2 cellular contexts compared by ENCODE assay signal in the genomic region with DNA sequence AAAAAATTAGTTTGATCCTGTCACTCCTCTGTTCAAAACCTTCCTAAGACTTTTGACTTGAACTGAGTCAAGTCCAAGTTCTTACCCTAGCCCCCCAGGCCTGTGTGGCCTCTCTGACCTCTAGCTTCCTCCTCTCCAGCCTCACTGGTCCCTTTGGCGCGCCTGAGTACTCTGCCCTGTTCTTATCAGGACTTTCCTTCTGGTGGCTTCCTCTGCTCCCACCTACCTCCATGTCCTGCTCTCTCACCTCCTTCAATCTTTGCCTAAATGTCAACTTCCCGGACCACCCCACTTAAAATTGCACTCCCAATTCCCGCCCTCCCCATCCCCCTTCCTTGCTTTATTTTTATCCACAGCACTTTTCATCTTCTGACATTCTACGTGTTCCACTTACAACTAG.
TF ChIP-seq lines count a peak whose summit lies in the region.

No MANE protein-coding gene starts in this region.

TF ChIP-seq in IMR-90, 13 proteins besides CTCF, POLR2A, EP300 and RAD21:
- no peak for TF ChIP-seq RFX5 (IDR thresholded peaks at IDR 0.05; ENCODE audit: low read depth, low read length)
- TF ChIP-seq SMC3 (IDR thresholded peaks at IDR 0.05; ENCODE audit: low read depth, low read length), result no peak
- no peak for TF ChIP-seq ELK1 (IDR thresholded peaks at IDR 0.05; ENCODE audit: borderline replicate concordance, low read depth, low read length)
- no peak for TF ChIP-seq CEBPB (IDR thresholded peaks at IDR 0.05; ENCODE audit: low read depth, low read length)
- TF ChIP-seq NFE2L2 (IDR thresholded peaks at IDR 0.05; ENCODE audit: low read depth, low read length), result no peak
- no peak for TF ChIP-seq BHLHE40 (IDR thresholded peaks at IDR 0.05; ENCODE audit: low read depth, low read length)
- TF ChIP-seq MXI1 (IDR thresholded peaks at IDR 0.05; ENCODE audit: borderline replicate concordance, low read depth, low read length), result no peak
- no peak for TF ChIP-seq USF2 (IDR thresholded peaks at IDR 0.05; ENCODE audit: low read depth, low read length)
- TF ChIP-seq FOS (IDR thresholded peaks at IDR 0.05; ENCODE audit: low read depth, low read length), result no peak
- TF ChIP-seq CHD1 (IDR thresholded peaks at IDR 0.05; ENCODE audit: low read depth, low read length), result no peak
- TF ChIP-seq MAFK (IDR thresholded peaks at IDR 0.05; ENCODE audit: low read depth, low read length), result no peak

TF ChIP-seq in K562, 482 proteins besides CTCF, POLR2A, EP300 and RAD21 (continues in another document):
- TF ChIP-seq KLF1 (tag; IDR thresholded peaks at IDR 0.05) (no peak), ZNF175 (CRISPR knock-in tag; IDR thresholded peaks at IDR 0.05; ENCODE audit: low read depth) (no peak), MCM2 (IDR thresholded peaks at IDR 0.05; ENCODE audit: low read depth) (no peak), TAL1 (IDR thresholded peaks at IDR 0.05) (peak; percentile 91), POLR2G (IDR thresholded peaks at IDR 0.05; ENCODE audit: low read depth, low read length) (no peak), FIP1L1 (IDR thresholded peaks at IDR 0.05; ENCODE audit: low read depth, low read length, poor library complexity, severe bottlenecking) (no peak), RREB1 (CRISPR knock-in tag; IDR thresholded peaks at IDR 0.05) (no peak), LEF1 (IDR thresholded peaks at IDR 0.05) (peak; percentile 84), NEUROD1 (IDR thresholded peaks at IDR 0.05; ENCODE audit: borderline replicate concordance, low read depth, low read length, partially characterized antibody) (no peak), RNF219 (CRISPR knock-in tag; IDR thresholded peaks at IDR 0.05) (no peak), CSDE1 (IDR thresholded peaks at IDR 0.05) (no peak), ZKSCAN3 (CRISPR knock-in tag; IDR thresholded peaks at IDR 0.05) (no peak), ZFP36 (IDR thresholded peaks at IDR 0.05; ENCODE audit: low read depth, low read length, partially characterized antibody) (no peak), NFYB (IDR thresholded peaks at IDR 0.05; ENCODE audit: extremely low read depth, insufficient read length) (no peak), GABPA (tag; conservative IDR thresholded peaks at IDR 0.05; ENCODE audit: low read depth) (no peak), NRF1 (conservative IDR thresholded peaks at IDR 0.05 in 1 of 2, IDR thresholded peaks at IDR 0.05 in 1 of 2) (no peak), EP400 (IDR thresholded peaks at IDR 0.05) (no peak; the same call in 1 of the 2 replicates), ZC3H4 (CRISPR knock-in tag; IDR thresholded peaks at IDR 0.05; ENCODE audit: borderline replicate concordance) (no peak), SMARCB1 (IDR thresholded peaks at IDR 0.05; ENCODE audit: insufficient read length, low read depth) (no peak), NFRKB (IDR thresholded peaks at IDR 0.05; ENCODE audit: low read depth) (no peak), SPI1 (IDR thresholded peaks at IDR 0.05; ENCODE audit: borderline replicate concordance, low read depth, low read length) (no peak), ZNF23 (CRISPR knock-in tag; IDR thresholded peaks at IDR 0.05) (no peak), GTF2F1 (IDR thresholded peaks at IDR 0.05; ENCODE audit: low read depth, low read length) (no peak), ZNF444 (CRISPR knock-in tag; IDR thresholded peaks at IDR 0.05) (no peak), PTRF (tag; IDR thresholded peaks at IDR 0.05) (no peak), CBFA2T3 (IDR thresholded peaks at IDR 0.05) (peak; percentile 94), RBM14 (IDR thresholded peaks at IDR 0.05; ENCODE audit: borderline replicate concordance, insufficient read depth, low read depth, low read length) (no peak), E2F3 (CRISPR knock-in tag; IDR thresholded peaks at IDR 0.05) (no peak), TARDBP (IDR thresholded peaks at IDR 0.05) (no peak), SNIP1 (IDR thresholded peaks at IDR 0.05; ENCODE audit: low read depth) (no peak), POLR3G (IDR thresholded peaks at IDR 0.05; ENCODE audit: extremely low read depth, insufficient read length, insufficient replicate concordance) (no peak), TAF15 (IDR thresholded peaks at IDR 0.05; ENCODE audit: low read depth, low read length) (no peak), BRF1 (IDR thresholded peaks at IDR 0.05; ENCODE audit: borderline replicate concordance, extremely low read depth, insufficient read length) (no peak), MTF1 (CRISPR knock-in tag; IDR thresholded peaks at IDR 0.05; ENCODE audit: borderline replicate concordance) (no peak), HNRNPLL (IDR thresholded peaks at IDR 0.05; ENCODE audit: low read depth, low read length, poor library complexity, severe bottlenecking) (no peak), HDAC1 (IDR thresholded peaks at IDR 0.05) (peak in 1 of 2 experiments; percentile 87; a peak in 2 of 4 replicates), MYC (IDR thresholded peaks at IDR 0.05; ENCODE audit: low read depth, low read length) (no peak), MYC (CRISPR knock-in tag; IDR thresholded peaks at IDR 0.05; ENCODE audit: borderline replicate concordance, low read depth) (no peak), PCBP2 (IDR thresholded peaks at IDR 0.05; ENCODE audit: low read depth, low read length, poor library complexity, severe bottlenecking) (no peak), SOX6 (IDR thresholded peaks at IDR 0.05) (peak; percentile 53), ZNF668 (CRISPR knock-in tag; IDR thresholded peaks at IDR 0.05) (no peak), PML (IDR thresholded peaks at IDR 0.05; ENCODE audit: low read length) (peak; percentile 53; the same call in 1 of the 2 replicates), RHOXF2B (CRISPR knock-in tag; conservative IDR thresholded peaks at IDR 0.05) (no peak), KHSRP (IDR thresholded peaks at IDR 0.05) (no peak), IRF2 (CRISPR knock-in tag; IDR thresholded peaks at IDR 0.05) (no peak), HNRNPH1 (optimal IDR thresholded peaks at IDR 0.05; ENCODE audit: low read depth, low read length) (no peak)
- TF ChIP-seq, protein P1, sequence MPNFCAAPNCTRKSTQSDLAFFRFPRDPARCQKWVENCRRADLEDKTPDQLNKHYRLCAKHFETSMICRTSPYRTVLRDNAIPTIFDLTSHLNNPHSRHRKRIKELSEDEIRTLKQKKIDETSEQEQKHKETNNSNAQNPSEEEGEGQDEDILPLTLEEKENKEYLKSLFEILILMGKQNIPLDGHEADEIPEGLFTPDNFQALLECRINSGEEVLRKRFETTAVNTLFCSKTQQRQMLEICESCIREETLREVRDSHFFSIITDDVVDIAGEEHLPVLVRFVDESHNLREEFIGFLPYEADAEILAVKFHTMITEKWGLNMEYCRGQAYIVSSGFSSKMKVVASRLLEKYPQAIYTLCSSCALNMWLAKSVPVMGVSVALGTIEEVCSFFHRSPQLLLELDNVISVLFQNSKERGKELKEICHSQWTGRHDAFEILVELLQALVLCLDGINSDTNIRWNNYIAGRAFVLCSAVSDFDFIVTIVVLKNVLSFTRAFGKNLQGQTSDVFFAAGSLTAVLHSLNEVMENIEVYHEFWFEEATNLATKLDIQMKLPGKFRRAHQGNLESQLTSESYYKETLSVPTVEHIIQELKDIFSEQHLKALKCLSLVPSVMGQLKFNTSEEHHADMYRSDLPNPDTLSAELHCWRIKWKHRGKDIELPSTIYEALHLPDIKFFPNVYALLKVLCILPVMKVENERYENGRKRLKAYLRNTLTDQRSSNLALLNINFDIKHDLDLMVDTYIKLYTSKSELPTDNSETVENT (CRISPR knock-in tag; IDR thresholded peaks at IDR 0.05), result no peak
- TF ChIP-seq, protein P2, sequence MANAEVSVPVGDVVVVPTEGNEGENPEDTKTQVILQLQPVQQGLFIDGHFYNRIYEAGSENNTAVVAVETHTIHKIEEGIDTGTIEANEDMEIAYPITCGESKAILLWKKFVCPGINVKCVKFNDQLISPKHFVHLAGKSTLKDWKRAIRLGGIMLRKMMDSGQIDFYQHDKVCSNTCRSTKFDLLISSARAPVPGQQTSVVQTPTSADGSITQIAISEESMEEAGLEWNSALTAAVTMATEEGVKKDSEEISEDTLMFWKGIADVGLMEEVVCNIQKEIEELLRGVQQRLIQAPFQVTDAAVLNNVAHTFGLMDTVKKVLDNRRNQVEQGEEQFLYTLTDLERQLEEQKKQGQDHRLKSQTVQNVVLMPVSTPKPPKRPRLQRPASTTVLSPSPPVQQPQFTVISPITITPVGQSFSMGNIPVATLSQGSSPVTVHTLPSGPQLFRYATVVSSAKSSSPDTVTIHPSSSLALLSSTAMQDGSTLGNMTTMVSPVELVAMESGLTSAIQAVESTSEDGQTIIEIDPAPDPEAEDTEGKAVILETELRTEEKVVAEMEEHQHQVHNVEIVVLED (CRISPR knock-in tag; IDR thresholded peaks at IDR 0.05), result no peak
- TF ChIP-seq, protein P3, sequence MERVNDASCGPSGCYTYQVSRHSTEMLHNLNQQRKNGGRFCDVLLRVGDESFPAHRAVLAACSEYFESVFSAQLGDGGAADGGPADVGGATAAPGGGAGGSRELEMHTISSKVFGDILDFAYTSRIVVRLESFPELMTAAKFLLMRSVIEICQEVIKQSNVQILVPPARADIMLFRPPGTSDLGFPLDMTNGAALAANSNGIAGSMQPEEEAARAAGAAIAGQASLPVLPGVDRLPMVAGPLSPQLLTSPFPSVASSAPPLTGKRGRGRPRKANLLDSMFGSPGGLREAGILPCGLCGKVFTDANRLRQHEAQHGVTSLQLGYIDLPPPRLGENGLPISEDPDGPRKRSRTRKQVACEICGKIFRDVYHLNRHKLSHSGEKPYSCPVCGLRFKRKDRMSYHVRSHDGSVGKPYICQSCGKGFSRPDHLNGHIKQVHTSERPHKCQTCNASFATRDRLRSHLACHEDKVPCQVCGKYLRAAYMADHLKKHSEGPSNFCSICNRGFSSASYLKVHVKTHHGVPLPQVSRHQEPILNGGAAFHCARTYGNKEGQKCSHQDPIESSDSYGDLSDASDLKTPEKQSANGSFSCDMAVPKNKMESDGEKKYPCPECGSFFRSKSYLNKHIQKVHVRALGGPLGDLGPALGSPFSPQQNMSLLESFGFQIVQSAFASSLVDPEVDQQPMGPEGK (CRISPR knock-in tag; IDR thresholded peaks at IDR 0.05; ENCODE audit: borderline replicate concordance), result no peak
- TF ChIP-seq, protein P4, sequence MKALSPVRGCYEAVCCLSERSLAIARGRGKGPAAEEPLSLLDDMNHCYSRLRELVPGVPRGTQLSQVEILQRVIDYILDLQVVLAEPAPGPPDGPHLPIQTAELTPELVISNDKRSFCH (CRISPR knock-in tag; IDR thresholded peaks at IDR 0.05), result no peak
- TF ChIP-seq, protein P4 (tag; IDR thresholded peaks at IDR 0.05), result peak; percentile 91
- TF ChIP-seq, protein P5, sequence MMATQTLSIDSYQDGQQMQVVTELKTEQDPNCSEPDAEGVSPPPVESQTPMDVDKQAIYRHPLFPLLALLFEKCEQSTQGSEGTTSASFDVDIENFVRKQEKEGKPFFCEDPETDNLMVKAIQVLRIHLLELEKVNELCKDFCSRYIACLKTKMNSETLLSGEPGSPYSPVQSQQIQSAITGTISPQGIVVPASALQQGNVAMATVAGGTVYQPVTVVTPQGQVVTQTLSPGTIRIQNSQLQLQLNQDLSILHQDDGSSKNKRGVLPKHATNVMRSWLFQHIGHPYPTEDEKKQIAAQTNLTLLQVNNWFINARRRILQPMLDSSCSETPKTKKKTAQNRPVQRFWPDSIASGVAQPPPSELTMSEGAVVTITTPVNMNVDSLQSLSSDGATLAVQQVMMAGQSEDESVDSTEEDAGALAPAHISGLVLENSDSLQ (IDR thresholded peaks at IDR 0.05), result peak; percentile 13; the same call in 1 of the 2 replicates
